Comparison of ENCODE assay signal across 12 cellular contexts in the genomic region with DNA sequence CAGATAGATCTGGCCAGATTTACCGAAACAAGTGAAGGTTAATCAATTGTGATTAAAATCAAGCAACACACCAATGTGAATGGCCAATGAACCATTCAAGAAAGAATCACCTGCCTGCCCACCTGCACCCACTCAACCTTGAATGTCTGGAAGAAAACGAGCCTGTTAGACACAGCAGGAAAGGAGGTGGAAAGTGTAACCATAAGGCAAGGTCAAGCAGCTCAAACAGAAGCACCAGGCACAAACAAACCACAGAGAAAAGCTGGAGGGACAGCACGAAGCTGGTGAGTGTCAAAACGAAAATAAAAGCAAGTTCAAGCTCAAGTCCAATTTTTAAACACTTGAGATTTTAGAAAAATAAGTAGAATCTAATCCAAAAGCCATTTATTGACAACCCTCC.
DNase-seq lines count a peak whose midpoint lies in the region; ATAC-seq and TF ChIP-seq lines count a peak whose summit lies in the region.
"Had no signal": no experiment of that assay in that cellular context is flagged by ENCODE, and none has a peak within 500 bp of the region (broad histone marks: within the 10 kb centered on the region; RNA-seq: fewer than 3 reads in every experiment).

No MANE protein-coding gene starts in this region.

- no peaks in the 10 kb centered on the region for H3K79me2 ChIP-seq in MM.1S (ENCODE audit: low read length)

- H3K9me3 ChIP-seq in MM.1S (replicated peaks; ENCODE audit: insufficient read depth, low read length), result no peaks in the 10 kb centered on the region
- H3K9me3 ChIP-seq: tibial artery had no signal

- H3K36me3 ChIP-seq in MM.1S (replicated peaks; ENCODE audit: insufficient read depth, low read length), result no peaks in the 10 kb centered on the region
- H3K36me3 ChIP-seq: tibial artery had no signal

- peak overlapping the region; percentile 44 for H3K9ac ChIP-seq in MM.1S (ENCODE audit: low read length)

- ATAC-seq in GM19438 (IDR thresholded peaks at IDR 0.05; ENCODE audit: low read depth, unreplicated experiment), result peak; percentile 80
- peak; percentile 71 for ATAC-seq in HG02943 (IDR thresholded peaks at IDR 0.05; ENCODE audit: low read depth, unreplicated experiment)
- no peak for ATAC-seq in omental fat pad (ENCODE audit: low FRiP score)
- ATAC-seq: GM23338 had no signal

- H3K27ac ChIP-seq in MM.1S (ENCODE audit: low read length), result peak overlapping the region; percentile 74
- H3K27ac ChIP-seq: tibial artery had no signal

- H2AFZ ChIP-seq in MM.1S (ENCODE audit: low read length), result peak overlapping the region; percentile 66
- H2AFZ ChIP-seq: GM23338 had no signal

- H3F3A ChIP-seq in MM.1S (ENCODE audit: insufficient read depth, low read length), result peaks cover 23% of the 10 kb centered on the region

- peaks cover 52% of the 10 kb centered on the region for H3K4me1 ChIP-seq in MM.1S (ENCODE audit: low read length)
- H3K4me1 ChIP-seq: tibial artery had no signal

- no peaks in the 10 kb centered on the region for H3K27me3 ChIP-seq in MM.1S (replicated peaks; ENCODE audit: insufficient read depth, low read length)
- H3K27me3 ChIP-seq: tibial artery had no signal

- H3K4me3 ChIP-seq in GM12865 (ENCODE audit: low read depth, low read length), result peak overlapping the region; percentile 30; the same call in 1 of the 2 replicates
- H3K4me3 ChIP-seq in MM.1S (ENCODE audit: low read length), result peak overlapping the region; percentile 44
- H3K4me3 ChIP-seq: GM23338, tibial artery had no signal

- H3K9me2 ChIP-seq in MM.1S (replicated peaks; ENCODE audit: insufficient read depth, low read length), result no peaks in the 10 kb centered on the region

- peak; percentile 78 for DNase-seq in GM12865 (ENCODE audit: low read depth)
- DNase-seq in MM.1S, result peak; percentile 82
- no peak for DNase-seq in omental fat pad (ENCODE audit: low spot score)
- no peak for DNase-seq in HK-2 (ENCODE audit: unreplicated experiment)
- no peak for DNase-seq in activated naive CD4-positive, alpha-beta T cell (lab: John Stamatoyannopoulos, UW)
- no peak for DNase-seq in NCI-H1417 treated with DMSO at 0.1 percent for 48 hours (lab: John Stamatoyannopoulos, UW)
- DNase-seq: NCI-H1694 treated with DMSO at 0.1 percent for 48 hours; stimulated activated CD4-positive, alpha-beta T cell treated with anti-CD3 and anti-CD28 coated beads, Interleukin-2, amount 100 ng/mL, for 24 hours; tibial artery had no signal

- H3K4me2 ChIP-seq in MM.1S (ENCODE audit: low read depth, low read length), result peak overlapping the region; percentile 87
- H3K4me2 ChIP-seq: GM23338 had no signal

- TF ChIP-seq CTCF in GM12865 (IDR thresholded peaks at IDR 0.05; ENCODE audit: insufficient read depth, low read depth, low read length, missing control alignments), result no peak
- no peak for TF ChIP-seq CTCF in MM.1S (IDR thresholded peaks at IDR 0.05; ENCODE audit: low read length)
- TF ChIP-seq CTCF in omental fat pad (IDR thresholded peaks at IDR 0.05), result no peak

- H4K20me1 ChIP-seq in MM.1S (ENCODE audit: insufficient read depth, low read length), result no peaks in the 10 kb centered on the region

Comparison
In these comparisons a context has a peak if more than half of its experiments do, and no peak if none do; other contexts are left out.
1. DNase-seq: peak in GM12865 (single experiment) and MM.1S (single experiment); none in omental fat pad (single experiment), HK-2 (single experiment), activated naive CD4-positive, alpha-beta T cell (0 of 4) and NCI-H1417 treated with DMSO at 0.1 percent for 48 hours (single experiment).